Comparison of ENCODE assay signal across 7 cellular contexts in the genomic region with DNA sequence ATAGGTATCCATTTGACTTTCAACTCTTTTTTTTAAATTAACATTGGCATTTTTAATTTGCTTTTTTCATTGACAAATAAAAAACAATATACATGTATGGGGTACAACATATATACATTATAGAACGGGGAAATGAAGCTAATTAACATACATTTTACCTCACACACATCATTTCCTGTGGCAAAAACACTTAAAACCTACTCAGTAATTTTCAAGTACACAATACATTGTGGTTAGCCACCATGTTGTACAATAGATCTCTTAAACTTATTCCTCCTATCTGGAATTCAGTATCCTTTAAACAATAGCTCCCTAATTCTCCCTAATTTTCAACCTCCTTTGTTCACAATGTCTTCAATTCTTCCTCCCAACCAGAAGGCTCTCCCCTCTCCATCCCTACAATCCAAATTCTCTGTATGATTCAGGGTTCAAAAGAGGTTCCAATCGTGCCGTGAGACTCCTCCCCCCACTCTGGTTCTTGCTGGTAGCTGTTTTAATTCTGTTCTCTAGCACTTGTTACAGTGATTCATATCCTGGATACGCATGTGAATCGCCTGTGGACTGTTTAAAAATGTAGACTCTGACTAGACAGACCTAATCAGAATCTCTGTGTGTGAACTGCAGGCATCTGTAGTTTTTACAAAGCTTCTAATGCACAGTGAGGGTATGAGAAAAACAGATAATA.
A peak's percentile ranks its signal among the peaks of the same experiment; 100 is the strongest.
DNase-seq lines count a peak whose midpoint lies in the region; FAIRE-seq and TF ChIP-seq lines count a peak whose summit lies in the region.

No MANE protein-coding gene starts in this region.

- WGBS in adrenal gland, 4 donors = 41 to 46% (median 44%) methylated on average over 5 of the region's 5 CpGs

- intact Hi-C loops in endothelial cell of umbilical vein (cut with micrococcal nuclease) = loop anchor here (1.0 to 5.0 kb wide), 9 partner anchors 11 to 1097 kb away; a partner anchor contains a TSS
- intact Hi-C loops in CD14-positive monocyte (cut with micrococcal nuclease) = no loop called here
- intact Hi-C loops in adrenal gland (cut with DNase I) = no loop called here

- no peaks in the 10 kb centered on the region for H3K27me3 Mint-ChIP-seq in T-helper 2 cell treated with Interferon-gamma antibody and Interleukin-4, amounts not matched to agents 5 μg/mL and 100 μg/mL, for 36 hours (ENCODE audit: low read depth)
- peaks cover 0 to 6% (median 1%) of the 10 kb centered on the region in 3 donors for H3K27me3 Mint-ChIP-seq in CD14-positive monocyte (ENCODE audit: low read depth in 3 of 3)

- H3K4me3 Mint-ChIP-seq in T-helper 2 cell treated with Interferon-gamma antibody and Interleukin-4, amounts not matched to agents 5 μg/mL and 100 μg/mL, for 36 hours = peak overlapping the region; percentile 80
- peak overlapping the region in 1 of 2 donors; percentile 9 for H3K4me3 Mint-ChIP-seq in CD14-positive monocyte

- TF ChIP-seq CTCF in HFF-Myc (IDR thresholded peaks at IDR 0.05; ENCODE audit: low read depth, low read length, missing control alignments) = no peak
- no peak for TF ChIP-seq CTCF in endothelial cell of umbilical vein (IDR thresholded peaks at IDR 0.05; ENCODE audit: extremely low read depth in 1 of 2, insufficient read depth in 1 of 2, low read depth in 1 of 2, low read length in 2 of 2)
- TF ChIP-seq CTCF in CD14-positive monocyte (IDR thresholded peaks at IDR 0.05) = no peak
- no peak for TF ChIP-seq CTCF in adrenal gland (IDR thresholded peaks at IDR 0.05)

- DNase-seq in HFF-Myc (ENCODE audit: extremely low read depth, low read depth) (peak; percentile 78), endothelial cell of umbilical vein (ENCODE audit: low read depth, low spot score) (peak; percentile 93), NCI-H774 (lab: John Stamatoyannopoulos, UW) (no peak), CD14-positive monocyte (ENCODE audit: low spot score) (no peak), adrenal gland (no peak)
- DNase-seq in T-helper 2 cell treated with Interferon-gamma antibody and Interleukin-4, amounts not matched to agents 5 μg/mL and 100 μg/mL, for 36 hours (ENCODE audit: low spot score) = peak; percentile 74
- DNase-seq in stimulated activated CD4-positive, alpha-beta T cell treated with anti-CD3 and anti-CD28 coated beads, Interleukin-4, amount 100 ng/mL, for 4 hours = peak; percentile 25 to 31

- no peaks in the 10 kb centered on the region for H3K9me3 ChIP-seq in endothelial cell of umbilical vein (replicated peaks; ENCODE audit: control insufficient read depth, insufficient read depth, low read length)
- H3K9me3 ChIP-seq in adrenal gland (replicated peaks in 1 of 3) = no peaks in the 10 kb centered on the region

- no peaks in the 10 kb centered on the region for H3K9me1 ChIP-seq in endothelial cell of umbilical vein (replicated peaks; ENCODE audit: control insufficient read depth, extremely low read depth, insufficient read depth, low read length)

- no peaks in the 10 kb centered on the region for H3K9me3 Mint-ChIP-seq in T-helper 2 cell treated with Interferon-gamma antibody and Interleukin-4, amounts not matched to agents 5 μg/mL and 100 μg/mL, for 36 hours
- peaks cover 0 to 4% (median 0%) of the 10 kb centered on the region in 7 donors for H3K9me3 Mint-ChIP-seq in CD14-positive monocyte

- H4K20me1 ChIP-seq in endothelial cell of umbilical vein (replicated peaks; ENCODE audit: control insufficient read depth, extremely low read depth, insufficient read depth, low read length) = no peaks in the 10 kb centered on the region

- FAIRE-seq in endothelial cell of umbilical vein (lab: Jason Lieb, UNC) = peak; percentile 95

- H2AFZ ChIP-seq in endothelial cell of umbilical vein (ENCODE audit: low read depth, low read length) = no peak overlapping the region

- no peaks in the 10 kb centered on the region for H3K27me3 ChIP-seq in endothelial cell of umbilical vein (ENCODE audit: control insufficient read depth in 2 of 2, insufficient read depth in 2 of 2, low read length in 2 of 2)
- no peaks in the 10 kb centered on the region for H3K27me3 ChIP-seq in adrenal gland

- POLR2A ChIA-PET in endothelial cell of umbilical vein (lab: Charles Lee) = no interaction called here

- CTCF ChIA-PET in endothelial cell of umbilical vein (lab: Charles Lee) = interaction anchor here (0.9 to 1.9 kb wide), 12 partner anchors 8 to 86 kb away, joined by 3 to 9 read pairs (median 4); no protein-coding TSS in a partner anchor

- H3K4me1 ChIP-seq in endothelial cell of umbilical vein (ENCODE audit: control insufficient read depth, extremely low read depth, insufficient read depth, low read length) (peaks cover 58% of the 10 kb centered on the region), adrenal gland (replicated peaks in 1 of 2) (no peaks in the 10 kb centered on the region)

- peaks cover 58% of the 10 kb centered on the region for H3K4me1 Mint-ChIP-seq in T-helper 2 cell treated with Interferon-gamma antibody and Interleukin-4, amounts not matched to agents 5 μg/mL and 100 μg/mL, for 36 hours (ENCODE audit: low read depth)
- peaks cover 27% of the 10 kb centered on the region for H3K4me1 Mint-ChIP-seq in CD14-positive monocyte

- no peak for TF ChIP-seq POLR2A in endothelial cell of umbilical vein (IDR thresholded peaks at IDR 0.05; ENCODE audit: low read depth, low read length)
- no peak for TF ChIP-seq POLR2A in adrenal gland (IDR thresholded peaks at IDR 0.05)

- peaks cover 3% of the 10 kb centered on the region for H3K36me3 Mint-ChIP-seq in T-helper 2 cell treated with Interferon-gamma antibody and Interleukin-4, amounts not matched to agents 5 μg/mL and 100 μg/mL, for 36 hours (ENCODE audit: low read depth)
- H3K36me3 Mint-ChIP-seq in CD14-positive monocyte = peaks cover 0 to 5% of the 10 kb centered on the region in 2 donors

- H3K27ac ChIP-seq in endothelial cell of umbilical vein (ENCODE audit: insufficient read depth, low read depth, low read length) (peak overlapping the region; percentile 63), adrenal gland (no peak overlapping the region)

- H3K27ac Mint-ChIP-seq in T-helper 2 cell treated with Interferon-gamma antibody and Interleukin-4, amounts not matched to agents 5 μg/mL and 100 μg/mL, for 36 hours = peak overlapping the region; percentile 97
- peak overlapping the region in 1 of 7 donors; percentile 23 for H3K27ac Mint-ChIP-seq in CD14-positive monocyte

- dilution Hi-C loops in endothelial cell of umbilical vein (cut with MboI; ENCODE audit: extremely low pct_ligation_motif_present, low sequenced_read_pairs) = no loop called here

- H3K9ac ChIP-seq in endothelial cell of umbilical vein (replicated peaks; ENCODE audit: extremely low read depth, insufficient read depth, low read length) = peak overlapping the region; percentile 39

- BruUV-seq in endothelial cell of umbilical vein (replicated peaks; lab: Mats Ljungman, UMichigan) = TSS peak; percentile 92

- H3K4me2 ChIP-seq in endothelial cell of umbilical vein (ENCODE audit: insufficient read depth, low read length) = peak overlapping the region; percentile 78

- no peaks in the 10 kb centered on the region for H3K79me2 ChIP-seq in endothelial cell of umbilical vein (ENCODE audit: control insufficient read depth, insufficient read depth, low read length)

- H3K36me3 ChIP-seq in endothelial cell of umbilical vein (ENCODE audit: control insufficient read depth in 2 of 2, extremely low read depth in 1 of 2, insufficient read depth in 2 of 2, low read length in 2 of 2) (no peaks in the 10 kb centered on the region), adrenal gland (replicated peaks in 1 of 2) (no peaks in the 10 kb centered on the region)

- no peak overlapping the region for H3K4me3 ChIP-seq in HFF-Myc (replicated peaks; ENCODE audit: low read depth, low read length)
- no peak overlapping the region for H3K4me3 ChIP-seq in endothelial cell of umbilical vein (replicated peaks in 1 of 3; ENCODE audit: insufficient read depth in 1 of 3, low read depth in 1 of 3, low read length in 3 of 3)
- no peak overlapping the region for H3K4me3 ChIP-seq in adrenal gland

TF ChIP-seq in endothelial cell of umbilical vein, 7 proteins besides CTCF, POLR2A, EP300 and RAD21:
- TF ChIP-seq EZH2 (IDR thresholded peaks at IDR 0.05; ENCODE audit: borderline replicate concordance, low read depth, low read length, severe bottlenecking) (no peak), JUN (IDR thresholded peaks at IDR 0.05; ENCODE audit: borderline replicate concordance, insufficient read depth, insufficient read length, low read depth) (peak; percentile 85), FOS (IDR thresholded peaks at IDR 0.05; ENCODE audit: borderline replicate concordance, insufficient read depth, low read length) (peak; percentile 90), POLR2AphosphoS5 (IDR thresholded peaks at IDR 0.05; ENCODE audit: insufficient read depth, low read depth, low read length) (peak; percentile 61)

Comparison
In these comparisons a context has a peak if more than half of its experiments do, and no peak if none do; other contexts are left out.
1. DNase-seq: peak in HFF-Myc (single experiment), T-helper 2 cell treated with Interferon-gamma antibody and Interleukin-4, amounts not matched to agents 5 μg/mL and 100 μg/mL, for 36 hours (single experiment), endothelial cell of umbilical vein (single experiment) and stimulated activated CD4-positive, alpha-beta T cell treated with anti-CD3 and anti-CD28 coated beads, Interleukin-4, amount 100 ng/mL, for 4 hours (2 of 2); none in NCI-H774 (single experiment), CD14-positive monocyte (single experiment) and adrenal gland (0 of 7).